ENCODE assay signal across 2 cellular contexts in the genomic region with DNA sequence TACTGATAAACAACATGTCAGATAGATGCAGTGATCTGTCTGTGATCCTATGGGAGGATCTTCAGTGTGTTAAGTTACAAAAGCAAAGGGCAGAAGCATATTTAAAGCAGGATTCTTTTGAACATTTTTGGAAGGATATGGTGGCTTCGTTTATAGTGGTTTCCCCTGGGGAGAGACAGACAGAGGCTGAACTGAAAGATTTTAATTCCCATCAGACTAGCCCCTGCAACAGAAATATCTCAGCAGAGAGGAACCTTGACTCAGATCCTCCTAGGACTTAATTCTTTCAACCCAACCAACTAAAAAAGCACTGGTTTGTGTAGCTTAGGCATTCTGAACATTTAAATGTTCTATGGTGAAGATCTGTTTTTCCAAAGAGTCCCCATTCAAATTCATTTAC.
TF ChIP-seq lines count a peak whose summit lies in the region.

No MANE protein-coding gene starts in this region.

TF ChIP-seq in IMR-90, 13 proteins besides CTCF, POLR2A, EP300 and RAD21:
- no peak for TF ChIP-seq RCOR1 (IDR thresholded peaks at IDR 0.05; ENCODE audit: insufficient replicate concordance, low read length)
- TF ChIP-seq MAFK (IDR thresholded peaks at IDR 0.05; ENCODE audit: low read depth, low read length), result no peak
- TF ChIP-seq SMC3 (IDR thresholded peaks at IDR 0.05; ENCODE audit: low read depth, low read length), result no peak
- TF ChIP-seq, protein P1, sequence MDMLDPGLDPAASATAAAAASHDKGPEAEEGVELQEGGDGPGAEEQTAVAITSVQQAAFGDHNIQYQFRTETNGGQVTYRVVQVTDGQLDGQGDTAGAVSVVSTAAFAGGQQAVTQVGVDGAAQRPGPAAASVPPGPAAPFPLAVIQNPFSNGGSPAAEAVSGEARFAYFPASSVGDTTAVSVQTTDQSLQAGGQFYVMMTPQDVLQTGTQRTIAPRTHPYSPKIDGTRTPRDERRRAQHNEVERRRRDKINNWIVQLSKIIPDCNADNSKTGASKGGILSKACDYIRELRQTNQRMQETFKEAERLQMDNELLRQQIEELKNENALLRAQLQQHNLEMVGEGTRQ (IDR thresholded peaks at IDR 0.05; ENCODE audit: low read depth, low read length), result no peak
- TF ChIP-seq FOS (IDR thresholded peaks at IDR 0.05; ENCODE audit: low read depth, low read length), result no peak
- TF ChIP-seq, protein P2, sequence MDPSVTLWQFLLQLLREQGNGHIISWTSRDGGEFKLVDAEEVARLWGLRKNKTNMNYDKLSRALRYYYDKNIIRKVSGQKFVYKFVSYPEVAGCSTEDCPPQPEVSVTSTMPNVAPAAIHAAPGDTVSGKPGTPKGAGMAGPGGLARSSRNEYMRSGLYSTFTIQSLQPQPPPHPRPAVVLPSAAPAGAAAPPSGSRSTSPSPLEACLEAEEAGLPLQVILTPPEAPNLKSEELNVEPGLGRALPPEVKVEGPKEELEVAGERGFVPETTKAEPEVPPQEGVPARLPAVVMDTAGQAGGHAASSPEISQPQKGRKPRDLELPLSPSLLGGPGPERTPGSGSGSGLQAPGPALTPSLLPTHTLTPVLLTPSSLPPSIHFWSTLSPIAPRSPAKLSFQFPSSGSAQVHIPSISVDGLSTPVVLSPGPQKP (IDR thresholded peaks at IDR 0.05; ENCODE audit: borderline replicate concordance, low read depth, low read length), result no peak
- TF ChIP-seq NFE2L2 (IDR thresholded peaks at IDR 0.05; ENCODE audit: low read depth, low read length), result no peak
- TF ChIP-seq RFX5 (IDR thresholded peaks at IDR 0.05; ENCODE audit: low read depth, low read length), result no peak
- no peak for TF ChIP-seq CHD1 (IDR thresholded peaks at IDR 0.05; ENCODE audit: low read depth, low read length)
- TF ChIP-seq MXI1 (IDR thresholded peaks at IDR 0.05; ENCODE audit: borderline replicate concordance, low read depth, low read length), result no peak
- TF ChIP-seq BHLHE40 (IDR thresholded peaks at IDR 0.05; ENCODE audit: low read depth, low read length), result no peak
- TF ChIP-seq MAZ (IDR thresholded peaks at IDR 0.05; ENCODE audit: borderline replicate concordance, low read depth, low read length), result no peak
- TF ChIP-seq CEBPB (IDR thresholded peaks at IDR 0.05; ENCODE audit: low read depth, low read length), result no peak

TF ChIP-seq in H1, 55 proteins besides CTCF, POLR2A, EP300 and RAD21:
- TF ChIP-seq, protein P3, sequence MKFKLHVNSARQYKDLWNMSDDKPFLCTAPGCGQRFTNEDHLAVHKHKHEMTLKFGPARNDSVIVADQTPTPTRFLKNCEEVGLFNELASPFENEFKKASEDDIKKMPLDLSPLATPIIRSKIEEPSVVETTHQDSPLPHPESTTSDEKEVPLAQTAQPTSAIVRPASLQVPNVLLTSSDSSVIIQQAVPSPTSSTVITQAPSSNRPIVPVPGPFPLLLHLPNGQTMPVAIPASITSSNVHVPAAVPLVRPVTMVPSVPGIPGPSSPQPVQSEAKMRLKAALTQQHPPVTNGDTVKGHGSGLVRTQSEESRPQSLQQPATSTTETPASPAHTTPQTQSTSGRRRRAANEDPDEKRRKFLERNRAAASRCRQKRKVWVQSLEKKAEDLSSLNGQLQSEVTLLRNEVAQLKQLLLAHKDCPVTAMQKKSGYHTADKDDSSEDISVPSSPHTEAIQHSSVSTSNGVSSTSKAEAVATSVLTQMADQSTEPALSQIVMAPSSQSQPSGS (IDR thresholded peaks at IDR 0.05; ENCODE audit: low read length), result no peak
- TF ChIP-seq RBBP5 (IDR thresholded peaks at IDR 0.05; ENCODE audit: borderline replicate concordance, low read depth, low read length) (no peak), SP2 (IDR thresholded peaks at IDR 0.05; ENCODE audit: low read length) (no peak), HDAC2 (IDR thresholded peaks at IDR 0.05; ENCODE audit: borderline replicate concordance in 1 of 2, low read depth in 2 of 2, low read length in 2 of 2) (no peak), BRCA1 (IDR thresholded peaks at IDR 0.05; ENCODE audit: low read depth, low read length) (no peak), KDM5A (IDR thresholded peaks at IDR 0.05; ENCODE audit: low read length) (no peak), SP1 (IDR thresholded peaks at IDR 0.05; ENCODE audit: low read depth, low read length) (no peak), CBX5 (IDR thresholded peaks at IDR 0.05; ENCODE audit: low read depth, low read length) (no peak), ASH2L (IDR thresholded peaks at IDR 0.05; ENCODE audit: low read length) (no peak)
- TF ChIP-seq, protein P1 (IDR thresholded peaks at IDR 0.05; ENCODE audit: low read length), result no peak
- TF ChIP-seq, protein P4, sequence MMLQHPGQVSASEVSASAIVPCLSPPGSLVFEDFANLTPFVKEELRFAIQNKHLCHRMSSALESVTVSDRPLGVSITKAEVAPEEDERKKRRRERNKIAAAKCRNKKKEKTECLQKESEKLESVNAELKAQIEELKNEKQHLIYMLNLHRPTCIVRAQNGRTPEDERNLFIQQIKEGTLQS (IDR thresholded peaks at IDR 0.05; ENCODE audit: insufficient read depth, low read depth, low read length), result no peak
